9 cellular contexts compared by ENCODE assay signal in the genomic region with DNA sequence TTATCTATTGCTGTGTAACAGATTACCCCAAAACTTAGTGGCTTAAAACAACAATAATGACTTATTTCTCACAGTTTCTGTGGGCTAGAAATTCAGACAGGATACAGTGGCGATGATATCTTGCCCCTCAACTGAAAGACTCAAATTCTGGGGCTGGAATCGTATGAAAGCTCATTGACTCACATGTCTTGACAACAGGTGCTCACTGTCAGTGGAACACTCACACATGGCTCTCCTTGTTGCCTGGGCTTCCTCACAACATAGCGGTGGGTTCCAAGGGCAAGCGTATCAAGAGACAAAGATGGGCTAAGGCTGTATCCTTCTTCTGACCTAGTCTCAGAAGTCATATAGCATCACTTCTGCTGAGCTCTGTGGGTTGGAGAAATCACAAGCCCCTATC. TPM values are rescaled to one million over a fixed set of nuclear protein-coding genes. Genes with fewer than 3 reads are reported as not detected.
A peak's percentile ranks its signal among the peaks of the same experiment; 100 is the strongest.
DNase-seq lines count a peak whose midpoint lies in the region; ATAC-seq, FAIRE-seq and TF ChIP-seq lines count a peak whose summit lies in the region.
"Had no signal": no experiment of that assay in that cellular context is flagged by ENCODE, and none has a peak within 500 bp of the region (broad histone marks: within the 10 kb centered on the region; RNA-seq: fewer than 3 reads in every experiment).

No MANE protein-coding gene starts in this region.

- H3K9me3 ChIP-seq in osteoblast (ENCODE audit: low read depth, low read length) (no peaks in the 10 kb centered on the region), neuronal stem cell (replicated peaks in 1 of 2; ENCODE audit: control insufficient read depth in 2 of 2, insufficient read depth in 1 of 2, low read depth in 1 of 2, low read length in 2 of 2) (peaks cover 0 to 3% of the 10 kb centered on the region in 2 donors), kidney (ENCODE audit: control insufficient read depth in 1 of 2, low read length in 2 of 2) (no peaks in the 10 kb centered on the region)

- no peak overlapping the region for H2BK15ac ChIP-seq in neuronal stem cell (ENCODE audit: low read length)

- no peak overlapping the region for H2BK5ac ChIP-seq in neuronal stem cell (ENCODE audit: low read length)

- H2AK5ac ChIP-seq in neuronal stem cell (ENCODE audit: low read depth, low read length), result no peak overlapping the region

- ATAC-seq in GM18870 (IDR thresholded peaks at IDR 0.05; ENCODE audit: unreplicated experiment) (peak; percentile 26), HG03097 (IDR thresholded peaks at IDR 0.05; ENCODE audit: low FRiP score, unreplicated experiment) (peak; percentile 42), HG02885 (IDR thresholded peaks at IDR 0.05; ENCODE audit: poor library complexity, unreplicated experiment) (no peak)

- no peak overlapping the region for H3K23ac ChIP-seq in neuronal stem cell (ENCODE audit: low read depth, low read length, poor library complexity)

- no peak overlapping the region for H3K4ac ChIP-seq in neuronal stem cell (ENCODE audit: low read length)

- H3K9ac ChIP-seq in neuronal stem cell (ENCODE audit: low read depth, low read length, poor library complexity) (no peak overlapping the region), kidney (ENCODE audit: low read length in 2 of 2) (peak overlapping the region in 1 of 2 donors; percentile 12)

- H3K4me2 ChIP-seq in osteoblast (ENCODE audit: insufficient read depth, low read length) (peak overlapping the region; percentile 17), neuronal stem cell (ENCODE audit: insufficient read depth, low read length, poor library complexity, severe bottlenecking) (no peak overlapping the region)

- TF ChIP-seq CTCF in osteoblast (IDR thresholded peaks at IDR 0.05; ENCODE audit: extremely low read depth, low read depth, low read length) (no peak), kidney (IDR thresholded peaks at IDR 0.05; ENCODE audit: borderline replicate concordance, extremely low read depth, insufficient read depth) (no peak)

- H3K4me3 ChIP-seq in osteoblast (ENCODE audit: insufficient read depth, low read length), result no peak overlapping the region
- no peak overlapping the region for H3K4me3 ChIP-seq in neuronal stem cell (ENCODE audit: low read length in 2 of 2)
- no peak overlapping the region for H3K4me3 ChIP-seq in kidney (ENCODE audit: low read length in 2 of 2)

- no peak overlapping the region for H3K18ac ChIP-seq in neuronal stem cell (ENCODE audit: low read length)

- DNase-seq in activated CD8-positive, alpha-beta memory T cell treated with anti-CD3 and anti-CD28 coated beads, Interleukin-2, amount 50 U/mL, for 48 hours, result peak; percentile 66
- DNase-seq in osteoblast (ENCODE audit: insufficient read length, low spot score, missing footprints), result no peak
- DNase-seq in neuronal stem cell (ENCODE audit: low spot score), result no peak
- no peak for DNase-seq in NCI-H146 (lab: John Stamatoyannopoulos, UW)
- no peak for DNase-seq in kidney
- DNase-seq: NCI-H1092 had no signal

- H3K36me3 ChIP-seq in osteoblast (ENCODE audit: insufficient read depth, low read length) (no peaks in the 10 kb centered on the region), neuronal stem cell (replicated peaks in 1 of 2; ENCODE audit: control insufficient read depth in 2 of 2, insufficient read depth in 2 of 2, low read length in 2 of 2) (peaks cover 0 to under 1% of the 10 kb centered on the region in 2 donors), kidney (ENCODE audit: control insufficient read depth in 1 of 2, insufficient read depth in 2 of 2, low read length in 2 of 2) (no peaks in the 10 kb centered on the region)

- peaks cover 32% of the 10 kb centered on the region for H3K4me1 ChIP-seq in osteoblast (ENCODE audit: insufficient read depth, low read length)
- peaks cover 0 to 7% of the 10 kb centered on the region in 2 donors for H3K4me1 ChIP-seq in neuronal stem cell (ENCODE audit: control insufficient read depth in 2 of 2, insufficient read depth in 1 of 2, low read depth in 1 of 2, low read length in 2 of 2)
- peaks cover 20 to 23% of the 10 kb centered on the region in 2 donors for H3K4me1 ChIP-seq in kidney (ENCODE audit: control insufficient read depth in 1 of 2, insufficient read depth in 1 of 2, low read depth in 1 of 2, low read length in 2 of 2)

- H4K91ac ChIP-seq in neuronal stem cell (ENCODE audit: low read depth, low read length, poor library complexity), result no peak overlapping the region

- H2AFZ ChIP-seq in osteoblast (ENCODE audit: low read length) (no peak overlapping the region), neuronal stem cell (ENCODE audit: low read length) (no peak overlapping the region)

- H4K20me1 ChIP-seq in osteoblast (ENCODE audit: insufficient read depth, low read length), result peaks cover 3% of the 10 kb centered on the region

- no peak overlapping the region for H2BK120ac ChIP-seq in neuronal stem cell (ENCODE audit: low read depth, low read length)

- H3K27ac ChIP-seq in osteoblast (ENCODE audit: low read depth, low read length) (no peak overlapping the region), neuronal stem cell (replicated peaks; ENCODE audit: low read length) (no peak overlapping the region), kidney (ENCODE audit: low read depth in 2 of 2, low read length in 2 of 2) (peak overlapping the region in 1 of 2 donors; percentile 74)

- no peak overlapping the region for H4K8ac ChIP-seq in neuronal stem cell (ENCODE audit: low read depth, low read length)

- no peak for FAIRE-seq in kidney (lab: Jason Lieb, UNC)

- H3K79me1 ChIP-seq in neuronal stem cell (ENCODE audit: low read depth, low read length), result no peaks in the 10 kb centered on the region

- H3K14ac ChIP-seq in neuronal stem cell (ENCODE audit: low read length), result no peak overlapping the region

- intact Hi-C loops in kidney (cut with DNase I), result no loop called here

- H2BK12ac ChIP-seq in neuronal stem cell (ENCODE audit: low read length), result no peak overlapping the region

- no CpG with 5 or more reads among the region's 4 CpGs for WGBS in neuronal stem cell (ENCODE audit: extremely low coverage in 2 of 2, insufficient read length in 2 of 2, insufficient replicate concordance in 1 of 2), 2 donors

- peaks cover 14% of the 10 kb centered on the region for H3K79me2 ChIP-seq in osteoblast (ENCODE audit: insufficient read depth, low read length)

- no peaks in the 10 kb centered on the region for H3K27me3 ChIP-seq in osteoblast (ENCODE audit: insufficient read depth, low read length)
- H3K27me3 ChIP-seq in neuronal stem cell (ENCODE audit: control insufficient read depth in 3 of 3, insufficient read depth in 3 of 3, low read depth in 1 of 3, low read length in 3 of 3), result no peaks in the 10 kb centered on the region

RNA-seq across cellular contexts. Expression of gene GNPDA1, which starts 3.7 kb away (rescaled TPM):
- total RNA-seq in osteoblast (56.5 and 65.1 TPM in 2 replicates), kidney (30.1 TPM)
- polyA plus RNA-seq in neuronal stem cell (2013, experiment 1 of 2), result 83.7 TPM
- 84.0 TPM for polyA plus RNA-seq in neuronal stem cell (2013, experiment 2 of 2)
- 76.6 TPM for polyA plus RNA-seq in kidney (ENCODE audit: insufficient read depth, low read depth, low replicate concordance)

RNA-seq across cellular contexts. Expression of gene RNF14, which starts 47.7 kb away (rescaled TPM):
- total RNA-seq in osteoblast (69.0 and 90.8 TPM in 2 replicates), kidney (69.3 TPM)
- 17.5 TPM for polyA plus RNA-seq in neuronal stem cell (2013, experiment 1 of 2)
- 17.1 TPM for polyA plus RNA-seq in neuronal stem cell (2013, experiment 2 of 2)
- 53.5 TPM for polyA plus RNA-seq in kidney (ENCODE audit: insufficient read depth, low read depth, low replicate concordance)

RNA-seq across cellular contexts. Expression of gene PCDH12, which starts 58.6 kb away (rescaled TPM):
- total RNA-seq in osteoblast (under 0.01 TPM in 1 of 2 replicates, not detected in the other), kidney (14.1 TPM)
- not detected for polyA plus RNA-seq in neuronal stem cell (2013, experiment 1 of 2)
- not detected for polyA plus RNA-seq in neuronal stem cell (2013, experiment 2 of 2)
- 7.4 TPM for polyA plus RNA-seq in kidney (ENCODE audit: insufficient read depth, low read depth, low replicate concordance)

Comparison
In these comparisons a context has a peak if more than half of its experiments do, and no peak if none do; other contexts are left out.
1. RNA of gene PCDH12, which starts 58.6 kb away (total RNA-seq): 14.1 TPM in kidney (single experiment); under 0.01 TPM in osteoblast; every median in the first group is over 10 times any median in the second.